In the genomic region with DNA sequence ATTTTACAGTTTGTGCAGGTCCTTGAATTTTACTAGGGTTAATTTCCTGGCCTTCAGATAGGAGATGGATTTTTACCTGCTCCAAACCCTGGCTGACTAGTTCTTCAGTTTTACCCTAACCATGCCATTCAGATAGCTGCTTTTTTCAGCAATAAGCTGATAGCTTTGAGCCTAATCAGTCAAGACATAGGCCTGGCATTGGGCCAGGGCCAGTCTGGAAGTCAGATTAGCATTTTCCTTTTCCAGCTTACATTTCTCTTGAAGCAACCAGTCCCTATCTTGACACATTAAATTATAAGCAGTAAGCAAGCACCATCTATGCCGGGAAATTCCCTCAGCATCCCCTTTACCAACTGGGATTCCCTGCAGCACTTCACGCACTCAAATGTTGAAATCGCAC, we compare ENCODE assay signal across 19 cellular contexts.
"Had no signal": no experiment of that assay in that cellular context is flagged by ENCODE, and none has a peak within 500 bp of the region (broad histone marks: within the 10 kb centered on the region; RNA-seq: fewer than 3 reads in every experiment).

No MANE protein-coding gene starts in this region.

- H3K36me3 ChIP-seq: brain microvascular endothelial cell, gastroesophageal sphincter, heart right ventricle, left ventricle myocardium inferior, vagina had no signal

- H3K4me1 ChIP-seq: gastroesophageal sphincter, heart right ventricle, vagina had no signal

- H3K27ac ChIP-seq: brain microvascular endothelial cell, gastroesophageal sphincter, heart right ventricle, left ventricle myocardium inferior, vagina had no signal

- H3K9me3 ChIP-seq: gastroesophageal sphincter, left ventricle myocardium inferior, vagina had no signal

- H3K4me3 ChIP-seq: gastroesophageal sphincter, heart right ventricle, left ventricle myocardium inferior, vagina had no signal

- ATAC-seq: activated CD8-positive, alpha-beta T cell treated with anti-CD3 and anti-CD28 coated beads for 36 hours; esophagus mucosa; gastroesophageal sphincter; heart right ventricle; stimulated activated naive CD8-positive, alpha-beta T cell treated with anti-CD3 and anti-CD28 coated beads, Interleukin-15, Interleukin-2, amounts not matched to agents 100 U/mL and 50 U/mL, for 24 hours had no signal

- H3K27me3 ChIP-seq: brain microvascular endothelial cell, gastroesophageal sphincter, heart right ventricle, vagina had no signal

- DNase-seq: activated B cell treated with CpG ODN at 0.5 μM for 24 hours; activated CD4-positive, alpha-beta T cell treated with anti-CD3 and anti-CD28 coated beads, Interleukin-2, amount 10 ng/mL, durations not matched to agents 24 days and 14 days; activated CD8-positive, alpha-beta T cell treated with anti-CD3 and anti-CD28 coated beads for 36 hours; activated naive CD4-positive, alpha-beta T cell treated with anti-CD3 and anti-CD28 coated beads for 36 hours; activated T-cell treated with anti-CD3 and anti-CD28 coated beads, Interleukin-2, amount 50 U/mL, for 24 hours; brain microvascular endothelial cell; effector CD4-positive, alpha-beta T cell; immature natural killer cell; kidney glomerular epithelial cell; left ventricle myocardium inferior; nephron progenitor cell; stimulated activated CD4-positive, alpha-beta T cell treated with anti-CD3 and anti-CD28 coated beads, Interleukin-12 subunit alpha, Interleukin-12 subunit beta, amount 100 ng/mL, for 4 hours; stimulated activated CD4-positive, alpha-beta T cell treated with anti-CD3 and anti-CD28 coated beads, Interleukin-2, amount 100 ng/mL, for 24 hours; stimulated activated naive CD8-positive, alpha-beta T cell treated with anti-CD3 and anti-CD28 coated beads, Interleukin-15, Interleukin-2, amounts not matched to agents 100 U/mL and 50 U/mL, for 24 hours; trophoblast cell had no signal
